10 cellular contexts compared by ENCODE assay signal in genomic region chr14:68608235-68608962, GRCh38.
DNase-seq lines count a peak whose midpoint lies in the region; ATAC-seq and TF ChIP-seq lines count a peak whose summit lies in the region.
"Had no signal": no experiment of that assay in that cellular context is flagged by ENCODE, and none has a peak within 500 bp of the region (broad histone marks: within the 10 kb centered on the region; RNA-seq: fewer than 3 reads in every experiment).

No MANE protein-coding gene starts in this region.

- H3K9me3 ChIP-seq in adrenal gland (replicated peaks in 1 of 3) = no peaks in the 10 kb centered on the region
- peaks cover 0 to 7% of the 10 kb centered on the region in 2 donors for H3K9me3 ChIP-seq in left lung

- no peaks in the 10 kb centered on the region for H3K36me3 ChIP-seq in adrenal gland (replicated peaks in 1 of 2)
- H3K36me3 ChIP-seq in left lung = no peaks in the 10 kb centered on the region

- peak; percentile 48 for ATAC-seq in left lung

- H3K27ac ChIP-seq in adrenal gland (peak overlapping the region in 4 of 5 donors; percentile 42 to 80 (median 64)), left lung (peak overlapping the region; percentile 81), skin epidermis (peak overlapping the region in 20 of 21 experiments; percentile 13 to 87 (median 77))

- TF ChIP-seq POLR2A in adrenal gland (IDR thresholded peaks at IDR 0.05) = no peak

- H3K27me3 ChIP-seq in adrenal gland (no peaks in the 10 kb centered on the region), left lung (no peaks in the 10 kb centered on the region)

- intact Hi-C loops in adrenal gland (cut with DNase I) = no loop called here
- intact Hi-C loops in left lung (cut with DNase I) = no loop called here

- in situ Hi-C loops in KBM-7 (cut with MboI; ENCODE audit: low pct_unique_long_range_greater_than_20kb, low sequenced_read_pairs) = no loop called here

- 77 to 89% (median 82%) methylated on average over 8 to 12 of the region's 12 CpGs for WGBS in adrenal gland, 4 donors

- no peak overlapping the region for H3K4me3 ChIP-seq in adrenal gland
- no peak overlapping the region for H3K4me3 ChIP-seq in left lung
- H3K4me3 ChIP-seq in skin epidermis = no peak overlapping the region

- peak; percentile 67 for DNase-seq in KBM-7
- DNase-seq in adrenal gland = peak in 5 of 7 donors; percentile 46 to 71 (median 62)
- peak in 1 of 2 donors; percentile 74 for DNase-seq in left lung
- no peak for DNase-seq in stimulated activated CD4-positive, alpha-beta T cell treated with anti-CD3 and anti-CD28 coated beads, Interleukin-12 subunit alpha, Interleukin-12 subunit beta, amount 100 ng/mL, for 4 hours
- DNase-seq in NCI-H1048 (lab: John Stamatoyannopoulos, UW) = no peak
- DNase-seq in NCI-H526 (lab: John Stamatoyannopoulos, UW) = no peak
- no peak for DNase-seq in T-helper 9 cell
- DNase-seq: activated gamma-delta T cell treated with Interleukin-2 at 50 U/mL for 16 hours, DND-41 had no signal

- TF ChIP-seq CTCF in adrenal gland (IDR thresholded peaks at IDR 0.05) (no peak), left lung (IDR thresholded peaks at IDR 0.05) (no peak)

- H3K4me1 ChIP-seq in adrenal gland (replicated peaks in 1 of 2) (peaks cover 0 to 14% of the 10 kb centered on the region in 2 donors), left lung (peaks cover 18 to 56% of the 10 kb centered on the region in 2 donors)

Comparison
In these comparisons a context has a peak if more than half of its experiments do, and no peak if none do; other contexts are left out.
1. DNase-seq: peak in KBM-7 (single experiment) and adrenal gland (5 of 7); none in stimulated activated CD4-positive, alpha-beta T cell treated with anti-CD3 and anti-CD28 coated beads, Interleukin-12 subunit alpha, Interleukin-12 subunit beta, amount 100 ng/mL, for 4 hours (single experiment), NCI-H1048 (single experiment), NCI-H526 (0 of 2) and T-helper 9 cell (single experiment).
2. Peak in every context shown above with its lines, with median percentiles within 50 percentile points of each other: H3K27ac ChIP-seq.